Comparison of ENCODE assay signal across 2 cellular contexts in the genomic region with DNA sequence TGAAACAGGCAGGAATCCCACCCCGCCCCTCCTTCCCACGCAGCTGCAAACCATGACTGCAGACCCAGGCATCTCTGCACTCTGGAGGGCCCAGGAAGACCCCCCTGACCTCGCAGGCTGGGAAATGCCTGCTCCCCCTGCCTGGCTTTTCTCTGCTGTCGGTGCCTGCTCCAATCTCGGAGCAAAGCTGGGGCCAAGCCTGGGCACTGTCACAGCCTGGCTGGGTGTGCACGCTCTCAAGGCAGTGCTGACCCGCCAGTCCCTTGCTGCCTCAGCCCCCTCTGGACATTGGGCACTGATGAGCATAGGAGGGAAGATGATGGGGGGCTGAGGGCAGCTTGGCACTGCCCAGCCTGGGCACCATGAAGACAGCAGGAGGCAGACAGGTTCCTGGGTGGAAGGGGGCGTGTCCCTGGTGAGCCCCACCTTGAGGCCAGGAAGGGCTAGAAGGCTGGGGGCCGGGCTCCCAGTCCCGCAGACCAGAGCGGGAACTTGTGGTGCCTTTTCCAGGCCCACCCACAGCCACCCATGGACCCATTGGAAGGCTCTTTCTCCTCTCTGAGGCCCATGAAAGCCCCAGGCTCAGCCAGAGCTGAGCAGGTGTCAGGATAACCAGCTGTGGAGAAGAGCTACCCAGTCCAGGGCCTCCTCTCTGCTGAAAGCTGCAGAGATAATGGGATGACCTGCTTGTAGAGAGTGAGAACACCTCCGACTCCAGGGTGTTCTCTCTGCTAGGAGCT.
TF ChIP-seq lines count a peak whose summit lies in the region.

No MANE protein-coding gene starts in this region.

TF ChIP-seq in liver, 16 proteins besides CTCF, POLR2A, EP300 and RAD21:
- TF ChIP-seq, protein P1, sequence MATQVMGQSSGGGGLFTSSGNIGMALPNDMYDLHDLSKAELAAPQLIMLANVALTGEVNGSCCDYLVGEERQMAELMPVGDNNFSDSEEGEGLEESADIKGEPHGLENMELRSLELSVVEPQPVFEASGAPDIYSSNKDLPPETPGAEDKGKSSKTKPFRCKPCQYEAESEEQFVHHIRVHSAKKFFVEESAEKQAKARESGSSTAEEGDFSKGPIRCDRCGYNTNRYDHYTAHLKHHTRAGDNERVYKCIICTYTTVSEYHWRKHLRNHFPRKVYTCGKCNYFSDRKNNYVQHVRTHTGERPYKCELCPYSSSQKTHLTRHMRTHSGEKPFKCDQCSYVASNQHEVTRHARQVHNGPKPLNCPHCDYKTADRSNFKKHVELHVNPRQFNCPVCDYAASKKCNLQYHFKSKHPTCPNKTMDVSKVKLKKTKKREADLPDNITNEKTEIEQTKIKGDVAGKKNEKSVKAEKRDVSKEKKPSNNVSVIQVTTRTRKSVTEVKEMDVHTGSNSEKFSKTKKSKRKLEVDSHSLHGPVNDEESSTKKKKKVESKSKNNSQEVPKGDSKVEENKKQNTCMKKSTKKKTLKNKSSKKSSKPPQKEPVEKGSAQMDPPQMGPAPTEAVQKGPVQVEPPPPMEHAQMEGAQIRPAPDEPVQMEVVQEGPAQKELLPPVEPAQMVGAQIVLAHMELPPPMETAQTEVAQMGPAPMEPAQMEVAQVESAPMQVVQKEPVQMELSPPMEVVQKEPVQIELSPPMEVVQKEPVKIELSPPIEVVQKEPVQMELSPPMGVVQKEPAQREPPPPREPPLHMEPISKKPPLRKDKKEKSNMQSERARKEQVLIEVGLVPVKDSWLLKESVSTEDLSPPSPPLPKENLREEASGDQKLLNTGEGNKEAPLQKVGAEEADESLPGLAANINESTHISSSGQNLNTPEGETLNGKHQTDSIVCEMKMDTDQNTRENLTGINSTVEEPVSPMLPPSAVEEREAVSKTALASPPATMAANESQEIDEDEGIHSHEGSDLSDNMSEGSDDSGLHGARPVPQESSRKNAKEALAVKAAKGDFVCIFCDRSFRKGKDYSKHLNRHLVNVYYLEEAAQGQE (IDR thresholded peaks at IDR 0.05) = no peak
- TF ChIP-seq JUND (IDR thresholded peaks at IDR 0.05) (no peak), FOXA2 (IDR thresholded peaks at IDR 0.05) (no peak), EGR1 (IDR thresholded peaks at IDR 0.05; ENCODE audit: low read depth in 2 of 2) (no peak), HNF4A (conservative IDR thresholded peaks at IDR 0.05) (no peak), FOXA1 (IDR thresholded peaks at IDR 0.05) (no peak), SP1 (IDR thresholded peaks at IDR 0.05) (no peak), GABPA (IDR thresholded peaks at IDR 0.05 in 1 of 2, conservative IDR thresholded peaks at IDR 0.05 in 1 of 2) (no peak), HNF4G (IDR thresholded peaks at IDR 0.05) (no peak), NR2F2 (IDR thresholded peaks at IDR 0.05) (no peak), YY1 (IDR thresholded peaks at IDR 0.05) (no peak), TAF1 (conservative IDR thresholded peaks at IDR 0.05) (no peak), RXRA (IDR thresholded peaks at IDR 0.05) (no peak)
- TF ChIP-seq, protein P2, sequence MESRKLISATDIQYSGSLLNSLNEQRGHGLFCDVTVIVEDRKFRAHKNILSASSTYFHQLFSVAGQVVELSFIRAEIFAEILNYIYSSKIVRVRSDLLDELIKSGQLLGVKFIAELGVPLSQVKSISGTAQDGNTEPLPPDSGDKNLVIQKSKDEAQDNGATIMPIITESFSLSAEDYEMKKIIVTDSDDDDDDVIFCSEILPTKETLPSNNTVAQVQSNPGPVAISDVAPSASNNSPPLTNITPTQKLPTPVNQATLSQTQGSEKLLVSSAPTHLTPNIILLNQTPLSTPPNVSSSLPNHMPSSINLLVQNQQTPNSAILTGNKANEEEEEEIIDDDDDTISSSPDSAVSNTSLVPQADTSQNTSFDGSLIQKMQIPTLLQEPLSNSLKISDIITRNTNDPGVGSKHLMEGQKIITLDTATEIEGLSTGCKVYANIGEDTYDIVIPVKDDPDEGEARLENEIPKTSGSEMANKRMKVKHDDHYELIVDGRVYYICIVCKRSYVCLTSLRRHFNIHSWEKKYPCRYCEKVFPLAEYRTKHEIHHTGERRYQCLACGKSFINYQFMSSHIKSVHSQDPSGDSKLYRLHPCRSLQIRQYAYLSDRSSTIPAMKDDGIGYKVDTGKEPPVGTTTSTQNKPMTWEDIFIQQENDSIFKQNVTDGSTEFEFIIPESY (IDR thresholded peaks at IDR 0.05) = no peak
- TF ChIP-seq, protein P3, sequence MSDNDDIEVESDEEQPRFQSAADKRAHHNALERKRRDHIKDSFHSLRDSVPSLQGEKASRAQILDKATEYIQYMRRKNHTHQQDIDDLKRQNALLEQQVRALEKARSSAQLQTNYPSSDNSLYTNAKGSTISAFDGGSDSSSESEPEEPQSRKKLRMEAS (IDR thresholded peaks at IDR 0.05) = no peak
- TF ChIP-seq, protein P4, sequence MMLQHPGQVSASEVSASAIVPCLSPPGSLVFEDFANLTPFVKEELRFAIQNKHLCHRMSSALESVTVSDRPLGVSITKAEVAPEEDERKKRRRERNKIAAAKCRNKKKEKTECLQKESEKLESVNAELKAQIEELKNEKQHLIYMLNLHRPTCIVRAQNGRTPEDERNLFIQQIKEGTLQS (IDR thresholded peaks at IDR 0.05) = no peak
TF ChIP-seq in liver: peak in this region for 0.

TF ChIP-seq in HepG2, 621 proteins besides CTCF, POLR2A, EP300 and RAD21:
- TF ChIP-seq ZC3H4 (CRISPR knock-in tag; IDR thresholded peaks at IDR 0.05; ENCODE audit: borderline replicate concordance) (no peak), ZNF660 (CRISPR knock-in tag; IDR thresholded peaks at IDR 0.05; ENCODE audit: borderline replicate concordance, low read depth) (no peak), ARNT (IDR thresholded peaks at IDR 0.05) (no peak), ZBTB1 (CRISPR knock-in tag; IDR thresholded peaks at IDR 0.05; ENCODE audit: borderline replicate concordance) (no peak)
- TF ChIP-seq, protein P5, sequence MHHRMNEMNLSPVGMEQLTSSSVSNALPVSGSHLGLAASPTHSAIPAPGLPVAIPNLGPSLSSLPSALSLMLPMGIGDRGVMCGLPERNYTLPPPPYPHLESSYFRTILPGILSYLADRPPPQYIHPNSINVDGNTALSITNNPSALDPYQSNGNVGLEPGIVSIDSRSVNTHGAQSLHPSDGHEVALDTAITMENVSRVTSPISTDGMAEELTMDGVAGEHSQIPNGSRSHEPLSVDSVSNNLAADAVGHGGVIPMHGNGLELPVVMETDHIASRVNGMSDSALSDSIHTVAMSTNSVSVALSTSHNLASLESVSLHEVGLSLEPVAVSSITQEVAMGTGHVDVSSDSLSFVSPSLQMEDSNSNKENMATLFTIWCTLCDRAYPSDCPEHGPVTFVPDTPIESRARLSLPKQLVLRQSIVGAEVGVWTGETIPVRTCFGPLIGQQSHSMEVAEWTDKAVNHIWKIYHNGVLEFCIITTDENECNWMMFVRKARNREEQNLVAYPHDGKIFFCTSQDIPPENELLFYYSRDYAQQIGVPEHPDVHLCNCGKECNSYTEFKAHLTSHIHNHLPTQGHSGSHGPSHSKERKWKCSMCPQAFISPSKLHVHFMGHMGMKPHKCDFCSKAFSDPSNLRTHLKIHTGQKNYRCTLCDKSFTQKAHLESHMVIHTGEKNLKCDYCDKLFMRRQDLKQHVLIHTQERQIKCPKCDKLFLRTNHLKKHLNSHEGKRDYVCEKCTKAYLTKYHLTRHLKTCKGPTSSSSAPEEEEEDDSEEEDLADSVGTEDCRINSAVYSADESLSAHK (CRISPR knock-in tag; IDR thresholded peaks at IDR 0.05; ENCODE audit: borderline replicate concordance) = no peak
TF ChIP-seq in HepG2: peak in this region for 0.
